In the genomic region with DNA sequence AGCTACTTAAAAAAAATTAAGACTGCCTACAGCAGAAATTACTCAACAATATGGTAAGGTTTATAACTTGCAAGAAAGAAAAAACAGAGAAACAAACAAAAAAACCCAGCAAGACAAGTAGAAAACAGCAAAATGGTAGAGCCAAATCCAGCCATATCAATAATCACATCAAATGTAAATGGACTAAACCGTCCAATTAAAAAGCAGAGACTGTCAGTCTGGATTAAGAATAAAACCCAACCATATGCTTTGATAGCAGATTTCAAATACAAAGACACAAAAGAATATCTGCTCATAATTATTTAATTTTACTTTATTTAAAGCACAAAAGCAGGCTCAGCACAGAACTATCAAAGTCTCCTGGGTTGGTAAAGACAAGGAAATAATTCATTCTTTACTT, we compare ENCODE assay signal across 10 cellular contexts.
"Had no signal": no experiment of that assay in that cellular context is flagged by ENCODE, and none has a peak within 500 bp of the region (broad histone marks: within the 10 kb centered on the region; RNA-seq: fewer than 3 reads in every experiment).

No MANE protein-coding gene starts in this region.

- H2AFZ ChIP-seq: GM23248, GM23338 had no signal

- H3K4me1 ChIP-seq: HAP-1 had no signal

- H3K27ac ChIP-seq: GM23248 had no signal

- H3K9ac ChIP-seq: GM23248 had no signal

- FAIRE-seq: H1, H54 had no signal

- H3K4me3 Mint-ChIP-seq: GM23338, H9, HFFc6 had no signal

- DNase-seq: GOT3, H7, H9, HFFc6 had no signal

- H3K4me3 ChIP-seq: GM23248, GM23338, HAP-1 had no signal

- H3K4me1 Mint-ChIP-seq: GM23338, H9 had no signal

- ATAC-seq: GM23338, HCT116 had no signal

- H3K27ac Mint-ChIP-seq: GM23338, H9, HFFc6 had no signal

- H3K4me2 ChIP-seq: GM23338 had no signal
